In genomic region chr3:50612234-50612972, GRCh38 we compare ENCODE assay signal across 8 cellular contexts. TPM values are rescaled to one million over a fixed set of nuclear protein-coding genes. Genes with fewer than 3 reads are reported as not detected.
DNase-seq lines count a peak whose midpoint lies in the region; ATAC-seq and TF ChIP-seq lines count a peak whose summit lies in the region.

No MANE protein-coding gene starts in this region.

- TF ChIP-seq CTCF in GM06990 (IDR thresholded peaks at IDR 0.05; ENCODE audit: insufficient read depth, low read length, poor library complexity, severe bottlenecking) = no peak
- TF ChIP-seq CTCF in HL-60 (IDR thresholded peaks at IDR 0.05; ENCODE audit: insufficient read depth, low read length) = no peak
- TF ChIP-seq CTCF in body of pancreas (IDR thresholded peaks at IDR 0.05) = no peak
- no peak for TF ChIP-seq CTCF in mucosa of descending colon (IDR thresholded peaks at IDR 0.05)

- H3K4me1 ChIP-seq in body of pancreas = peaks cover 67% of the 10 kb centered on the region
- H3K4me1 ChIP-seq in mucosa of descending colon (ENCODE audit: low read depth) = peaks cover 33% of the 10 kb centered on the region

- DNase-seq in GM06990 (ENCODE audit: extremely low read depth, insufficient read length) (no peak), HL-60 (ENCODE audit: low read depth in 1 of 2, low spot score in 1 of 2) (no peak), body of pancreas (no peak), mucosa of descending colon (no peak), NCI-H187 (lab: John Stamatoyannopoulos, UW) (no peak), NCI-H128 (lab: John Stamatoyannopoulos, UW; ENCODE audit: unreplicated experiment) (no peak)

- TF ChIP-seq POLR2A in body of pancreas (IDR thresholded peaks at IDR 0.05) = no peak

- H3K27ac ChIP-seq in HL-60 (replicated peaks) (peak overlapping the region; percentile 78), body of pancreas (peak overlapping the region; percentile 79 to 88 (median 86))

- 5 to 12% methylated on average over 16 to 31 of the region's 31 CpGs for WGBS in body of pancreas, 2 donors

- intact Hi-C loops in body of pancreas (cut with DNase I) (no loop called here), mucosa of descending colon (cut with DNase I, micrococcal nuclease) (loop anchor here in 1 of 2 donors (5.0 kb wide), 1 partner anchor 775 kb away; the partner anchor contains the start of gene MANF)

- H3K9me3 ChIP-seq in body of pancreas = no peaks in the 10 kb centered on the region
- H3K9me3 ChIP-seq in mucosa of descending colon = no peaks in the 10 kb centered on the region

- no peak for ATAC-seq in body of pancreas
- ATAC-seq in mucosa of descending colon = no peak
- ATAC-seq in HG03095 (IDR thresholded peaks at IDR 0.05; ENCODE audit: unreplicated experiment) = no peak
- ATAC-seq in GM18519 (IDR thresholded peaks at IDR 0.05; ENCODE audit: low FRiP score, unreplicated experiment) = no peak

- H3K36me3 ChIP-seq in GM06990 (ENCODE audit: control insufficient read depth, insufficient read depth, low read length) (no peaks in the 10 kb centered on the region), body of pancreas (replicated peaks in 1 of 2; ENCODE audit: insufficient read depth in 1 of 2, low read depth in 2 of 2) (peaks cover 0 to under 1% of the 10 kb centered on the region in 2 donors), mucosa of descending colon (ENCODE audit: low read depth) (peaks cover 2% of the 10 kb centered on the region)

- H3K4me3 ChIP-seq in GM06990 (replicated peaks; ENCODE audit: low read depth, low read length) = peak overlapping the region; percentile 71
- H3K4me3 ChIP-seq in HL-60 (replicated peaks; ENCODE audit: insufficient read depth, low read length) = peak overlapping the region; percentile 71
- peak overlapping the region in 1 of 2 donors; percentile 44 for H3K4me3 ChIP-seq in body of pancreas
- peak overlapping the region; percentile 68 for H3K4me3 ChIP-seq in mucosa of descending colon

- no peaks in the 10 kb centered on the region for H3K27me3 ChIP-seq in GM06990 (replicated peaks; ENCODE audit: control insufficient read depth, insufficient read depth, low read length)
- no peaks in the 10 kb centered on the region for H3K27me3 ChIP-seq in HL-60 (ENCODE audit: insufficient read depth, poor library complexity, severe bottlenecking)
- no peaks in the 10 kb centered on the region for H3K27me3 ChIP-seq in body of pancreas

RNA-seq across cellular contexts. Expression of gene CISH, which starts 0.8 kb away (rescaled TPM):
- total RNA-seq in body of pancreas (10 to 100 TPM in 1 of 2 donors, 1 to 10 TPM in 1; 4.9 to 19.8 TPM), mucosa of descending colon (10 to 100 TPM; 12.7 to 21.4 (median 19.2) TPM)

RNA-seq across cellular contexts. Expression of gene MAPKAPK3, which starts 4.5 kb away (rescaled TPM):
- total RNA-seq in body of pancreas (10 to 100 TPM; 23.6 to 29.3 TPM), mucosa of descending colon (10 to 100 TPM; 21.5 to 33.5 (median 25.5) TPM)

RNA-seq across cellular contexts. Expression of gene HEMK1, which starts 43.1 kb away (rescaled TPM):
- total RNA-seq in body of pancreas = 1 to 10 TPM; 6.7 to 9.6 TPM
- total RNA-seq in mucosa of descending colon = 10 to 100 TPM; 19.7 to 29.9 (median 22.6) TPM

RNA-seq across cellular contexts. Expression of gene C3orf18, which starts 44.9 kb away (rescaled TPM):
- total RNA-seq in body of pancreas (10 to 100 TPM in 1 of 2 donors, 1 to 10 TPM in 1; 6.3 to 11.4 TPM), mucosa of descending colon (10 to 100 TPM in 1 of 3 donors, 1 to 10 TPM in 2; 1.5 to 14.1 (median 2.5) TPM)
